Comparison of ENCODE assay signal across 16 cellular contexts in genomic region chr2:226183550-226183949, GRCh38.
"Had no signal": no experiment of that assay in that cellular context is flagged by ENCODE, and none has a peak within 500 bp of the region (broad histone marks: within the 10 kb centered on the region; RNA-seq: fewer than 3 reads in every experiment).

No MANE protein-coding gene starts in this region.

- H3K27me3 ChIP-seq: brain microvascular endothelial cell, colonic mucosa, hepatocyte, tibial nerve, vagina had no signal

- FAIRE-seq: islet of Langerhans had no signal

- H3K27ac Mint-ChIP-seq: activated CD4-positive, alpha-beta T cell treated with anti-CD3 and anti-CD28 coated beads, Interleukin-2, amount 10 ng/mL, durations not matched to agents 7 days and 5 days; activated CD8-positive, alpha-beta T cell treated with anti-CD3 and anti-CD28 coated beads, Interleukin-2, amount 10 ng/mL, durations not matched to agents 7 days and 5 days; activated naive CD4-positive, alpha-beta T cell treated with anti-CD3 and anti-CD28 coated beads for 36 hours; activated T-cell treated with anti-CD3 and anti-CD28 coated beads, Interleukin-2, amount 50 U/mL, for 24 hours had no signal

- H3K9me3 Mint-ChIP-seq: activated CD4-positive, alpha-beta T cell treated with anti-CD3 and anti-CD28 coated beads, Interleukin-2, amount 10 ng/mL, durations not matched to agents 7 days and 5 days had no signal

- H3K4me1 Mint-ChIP-seq: activated CD4-positive, alpha-beta T cell treated with anti-CD3 and anti-CD28 coated beads, Interleukin-2, amount 10 ng/mL, durations not matched to agents 7 days and 5 days; central memory CD8-positive, alpha-beta T cell had no signal

- H3K4me3 ChIP-seq: colonic mucosa, hepatocyte, tibial nerve, vagina had no signal

- H3K4me3 Mint-ChIP-seq: activated CD4-positive, alpha-beta T cell treated with anti-CD3 and anti-CD28 coated beads, Interleukin-2, amount 10 ng/mL, durations not matched to agents 7 days and 5 days; activated CD8-positive, alpha-beta T cell treated with anti-CD3 and anti-CD28 coated beads, Interleukin-2, amount 10 ng/mL, durations not matched to agents 7 days and 5 days; activated naive CD4-positive, alpha-beta T cell treated with anti-CD3 and anti-CD28 coated beads for 36 hours; activated T-cell treated with anti-CD3 and anti-CD28 coated beads, Interleukin-2, amount 50 U/mL, for 24 hours; central memory CD8-positive, alpha-beta T cell; nephron had no signal

- H3K27me3 Mint-ChIP-seq: central memory CD8-positive, alpha-beta T cell had no signal

- DNase-seq: activated CD4-positive, alpha-beta T cell treated with anti-CD3 and anti-CD28 coated beads, Interleukin-2, amount 10 ng/mL, durations not matched to agents 7 days and 5 days; activated CD8-positive, alpha-beta T cell treated with anti-CD3 and anti-CD28 coated beads, Interleukin-2, amount 10 ng/mL, durations not matched to agents 7 days and 5 days; activated naive CD4-positive, alpha-beta T cell treated with anti-CD3 and anti-CD28 coated beads for 36 hours; activated T-cell treated with anti-CD3 and anti-CD28 coated beads, Interleukin-2, amount 50 U/mL, for 24 hours; anterior cingulate cortex; brain microvascular endothelial cell; colonic mucosa; left cardiac atrium; stimulated activated naive CD8-positive, alpha-beta T cell treated with anti-CD3 and anti-CD28 coated beads, Interleukin-15, Interleukin-2, amounts not matched to agents 100 U/mL and 50 U/mL, for 24 hours had no signal

- ATAC-seq: activated CD4-positive, CD25-positive, alpha-beta regulatory T cell treated with anti-CD3 and anti-CD28 coated beads, Interleukin-2, amount 50 U/mL, for 24 hours; activated CD8-positive, alpha-beta T cell treated with anti-CD3 and anti-CD28 coated beads, Interleukin-2, amount 10 ng/mL, durations not matched to agents 7 days and 5 days; left cardiac atrium; stimulated activated naive CD8-positive, alpha-beta T cell treated with anti-CD3 and anti-CD28 coated beads, Interleukin-15, Interleukin-2, amounts not matched to agents 100 U/mL and 50 U/mL, for 24 hours had no signal

- H3K9me3 ChIP-seq: colonic mucosa, vagina had no signal

- H3K4me1 ChIP-seq: colonic mucosa had no signal

- H3K36me3 ChIP-seq: brain microvascular endothelial cell, colonic mucosa, tibial nerve, vagina had no signal

- H3K27ac ChIP-seq: brain microvascular endothelial cell, colonic mucosa, hepatocyte, tibial nerve had no signal
